Comparison of ENCODE assay signal across 10 cellular contexts in the genomic region with DNA sequence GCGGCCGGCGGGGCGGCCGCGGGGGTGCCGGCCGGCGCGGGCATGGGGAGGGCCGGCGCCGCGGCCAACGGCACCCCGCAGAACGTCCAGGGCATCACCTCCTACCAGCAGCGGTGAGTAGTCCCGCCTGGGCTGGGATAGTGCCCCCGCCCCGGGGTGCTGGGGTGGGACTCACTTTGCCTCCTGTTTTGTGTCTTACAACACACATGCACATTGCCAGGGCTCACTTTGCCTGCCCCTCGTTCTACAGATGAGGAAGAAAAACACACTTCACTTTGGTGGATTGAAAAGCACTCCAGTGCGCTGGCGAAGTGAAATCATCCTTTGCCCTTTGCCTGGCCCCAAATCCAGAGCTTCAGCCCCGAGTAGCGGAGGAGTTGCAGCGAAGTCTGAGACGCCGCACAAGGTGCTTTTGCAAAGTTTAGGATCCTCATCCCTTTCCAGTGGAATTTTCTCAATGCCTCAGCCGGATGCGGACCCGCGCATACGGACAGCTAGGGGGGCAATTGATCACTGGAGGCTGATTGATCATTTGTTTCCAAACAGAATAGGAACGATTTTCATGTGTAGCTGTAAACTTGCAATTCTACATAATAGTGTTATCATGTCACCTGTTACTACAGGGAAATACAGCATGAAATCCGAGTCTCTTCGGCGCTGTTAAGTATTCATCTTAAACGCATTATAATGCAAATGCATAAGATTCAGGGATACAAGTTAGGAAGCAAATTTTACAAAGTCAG. TPM values are rescaled to one million over a fixed set of nuclear protein-coding genes. Genes with fewer than 3 reads are reported as not detected.
DNase-seq lines count a peak whose midpoint lies in the region; ATAC-seq, FAIRE-seq and TF ChIP-seq lines count a peak whose summit lies in the region.
"Had no signal": no experiment of that assay in that cellular context is flagged by ENCODE, and none has a peak within 500 bp of the region (broad histone marks: within the 10 kb centered on the region; RNA-seq: fewer than 3 reads in every experiment).

No MANE protein-coding gene starts in this region.

- H3K4me1 Mint-ChIP-seq in GM23338: peaks cover 37% of the 10 kb centered on the region

- H3K27me3 Mint-ChIP-seq in GM23338 (ENCODE audit: insufficient read depth, low read depth, poor library complexity): peaks cover 57% of the 10 kb centered on the region

- intact Hi-C loops in PC-9 (cut with micrococcal nuclease; ENCODE audit: unreplicated experiment): loop anchor here (10.0 kb wide), 1 partner anchor 360 kb away; no protein-coding TSS in a partner anchor

- no TSS peak for BruUV-seq in PC-9 (replicated peaks; lab: Mats Ljungman, UMichigan)

- H3K9me2 ChIP-seq in GM23338 (ENCODE audit: insufficient read depth) (no peaks in the 10 kb centered on the region), PC-9 (ENCODE audit: insufficient read depth) (no peaks in the 10 kb centered on the region), hepatocyte (replicated peaks; ENCODE audit: insufficient read depth) (no peaks in the 10 kb centered on the region)

- 2% methylated on average over 38 of the region's 39 CpGs for WGBS in hepatocyte (ENCODE audit: low lambda C conversion rate, missing lambda C conversion rate)
- WGBS in small intestine, 3 donors: 5% methylated on average over 28 to 39 of the region's 39 CpGs

- H3K4me3 ChIP-seq in GM23338 (peak overlapping the region; percentile 70), PC-9 (no peak overlapping the region; the same call in 1 of the 2 replicates), hepatocyte (no peak overlapping the region), small intestine (ENCODE audit: low read depth in 1 of 2, low read length in 2 of 2) (peak overlapping the region; percentile 3 to 34)
- H3K4me3 ChIP-seq: mucosa of descending colon had no signal

- no peaks in the 10 kb centered on the region for H3K36me3 ChIP-seq in GM23338 (ENCODE audit: insufficient read depth)
- H3K36me3 ChIP-seq in PC-9 (ENCODE audit: low read depth): no peaks in the 10 kb centered on the region
- no peaks in the 10 kb centered on the region for H3K36me3 ChIP-seq in hepatocyte (replicated peaks; ENCODE audit: insufficient read depth, low read depth)
- H3K36me3 ChIP-seq in small intestine (ENCODE audit: control insufficient read depth in 2 of 2, insufficient read depth in 2 of 2, low read length in 2 of 2): no peaks in the 10 kb centered on the region

- no peak for TF ChIP-seq CTCF in GM23338 (conservative IDR thresholded peaks at IDR 0.05; ENCODE audit: low read depth in 2 of 2)
- no peak for TF ChIP-seq CTCF in PC-9 (conservative IDR thresholded peaks at IDR 0.05)
- no peak for TF ChIP-seq CTCF in hepatocyte (IDR thresholded peaks at IDR 0.05; ENCODE audit: poor library complexity)

- H3K4me1 ChIP-seq in GM23338 (ENCODE audit: insufficient read depth) (peaks cover 40% of the 10 kb centered on the region), PC-9 (replicated peaks; ENCODE audit: insufficient read depth) (no peaks in the 10 kb centered on the region), hepatocyte (ENCODE audit: insufficient read depth) (peaks cover 26% of the 10 kb centered on the region), small intestine (ENCODE audit: control insufficient read depth in 2 of 2, insufficient read depth in 1 of 2, low read depth in 1 of 2, low read length in 1 of 2) (no peaks in the 10 kb centered on the region)

- H3K27me3 ChIP-seq in GM23338 (ENCODE audit: insufficient read depth) (peaks cover 84% of the 10 kb centered on the region), PC-9 (ENCODE audit: insufficient read depth, low read depth) (peaks cover 39% of the 10 kb centered on the region), hepatocyte (peaks cover 83% of the 10 kb centered on the region), small intestine (ENCODE audit: control insufficient read depth in 2 of 2, insufficient read depth in 2 of 2, low read length in 2 of 2) (peaks cover 28 to 30% of the 10 kb centered on the region in 2 donors)

- peaks cover 3% of the 10 kb centered on the region; the same call in 2 of the 3 replicates for H3K9me3 Mint-ChIP-seq in GM23338

- H3F3A ChIP-seq in GM23338 (replicated peaks; ENCODE audit: low read depth): 0 out of 2 replicates have a peak, but pooled peaks cover 12% of the 10 kb centered on the region
- no peaks in the 10 kb centered on the region for H3F3A ChIP-seq in PC-9 (ENCODE audit: insufficient read depth, low read depth)

- 0 out of 2 replicates have a peak overlapping the region, but pooled peaks have one; percentile 82 for H2AFZ ChIP-seq in GM23338
- H2AFZ ChIP-seq in PC-9: no peak overlapping the region
- H2AFZ ChIP-seq in hepatocyte: no peak overlapping the region

- H3K9me3 ChIP-seq in PC-9 (ENCODE audit: insufficient read depth, low read depth): no peaks in the 10 kb centered on the region
- no peaks in the 10 kb centered on the region for H3K9me3 ChIP-seq in hepatocyte (ENCODE audit: low read depth)
- H3K9me3 ChIP-seq in small intestine (ENCODE audit: control insufficient read depth, low read depth): no peaks in the 10 kb centered on the region
- H3K9me3 ChIP-seq: mucosa of descending colon had no signal

- POLR2A ChIA-PET in PC-9 (lab: Charles Lee; ENCODE audit: unreplicated experiment): no interaction called here

- no peak overlapping the region for H3K27ac ChIP-seq in GM23338 (ENCODE audit: low read depth)
- H3K27ac ChIP-seq in PC-9: no peak overlapping the region
- H3K27ac ChIP-seq in hepatocyte: no peak overlapping the region
- no peak overlapping the region for H3K27ac ChIP-seq in small intestine (ENCODE audit: low read depth in 1 of 2, low read length in 1 of 2)

- H3K36me3 Mint-ChIP-seq in GM23338 (ENCODE audit: low read depth): no peaks in the 10 kb centered on the region; the same call in 2 of the 3 replicates

- H3K79me2 ChIP-seq in GM23338 (replicated peaks; ENCODE audit: insufficient read depth) (no peaks in the 10 kb centered on the region), PC-9 (ENCODE audit: low read depth) (no peaks in the 10 kb centered on the region), hepatocyte (no peaks in the 10 kb centered on the region)

- H3K4me3 Mint-ChIP-seq in GM23338: peak overlapping the region; percentile 90

- DNase-seq in GM23338 (ENCODE audit: low spot score) (peak; percentile 53), PC-9 (no peak), hepatocyte (ENCODE audit: low spot score) (no peak), small intestine (no peak), HT-29 (ENCODE audit: low spot score) (no peak), Kasumi-1 (lab: John Stamatoyannopoulos, UW) (no peak)
- DNase-seq in stimulated activated CD4-positive, alpha-beta T cell treated with anti-CD3 and anti-CD28 coated beads, Interleukin-1b, Interleukin-23, amount 100 ng/mL, for 48 hours: no peak
- DNase-seq: activated effector memory CD4-positive, alpha-beta T cell treated with Interleukin-2 at 50 U/mL for 16 hours had no signal

- FAIRE-seq in small intestine (lab: Jason Lieb, UNC): no peak

- no peak overlapping the region; the same call in 1 of the 2 replicates for H3K27ac Mint-ChIP-seq in GM23338

- H3K4me2 ChIP-seq in GM23338: peak overlapping the region; percentile 66
- peak overlapping the region; percentile 46 for H3K4me2 ChIP-seq in PC-9
- H3K4me2 ChIP-seq in hepatocyte: peak overlapping the region; percentile 89

- peaks cover 3% of the 10 kb centered on the region; the same call in 1 of the 2 replicates for H4K20me1 ChIP-seq in GM23338 (replicated peaks; ENCODE audit: insufficient read depth)
- H4K20me1 ChIP-seq in PC-9 (ENCODE audit: insufficient read depth): no peaks in the 10 kb centered on the region
- peaks cover 4% of the 10 kb centered on the region for H4K20me1 ChIP-seq in hepatocyte (ENCODE audit: insufficient read depth, poor library complexity, severe bottlenecking)

- CTCF ChIA-PET in PC-9 (lab: Charles Lee): no interaction called here

- ATAC-seq in GM23338: no peak
- ATAC-seq: HCT116 had no signal

TF ChIP-seq in GM23338, 12 proteins besides CTCF, POLR2A, EP300 and RAD21:
- TF ChIP-seq POLR2AphosphoS5 (IDR thresholded peaks at IDR 0.05; ENCODE audit: low read depth) (no peak), EZH2 (IDR thresholded peaks at IDR 0.05; ENCODE audit: low read depth, unreplicated experiment) (peak; percentile 67)

RNA-seq across cellular contexts. Expression of a gene that starts 3.6 kb away (rescaled TPM):
- total RNA-seq in GM23338 (2014; rRNA removed; shearing (Covaris generic)): 0.08 and 0.17 TPM in 2 replicates
- polyA plus RNA-seq in GM23338 (2016; fragmentation: Nextera tagmentation; extraction: Ambion mirVana) (0.17 and 0.19 TPM in 2 replicates), hepatocyte (0.11 and 0.62 TPM in 2 replicates), small intestine (under 1 TPM in 2 of 3 donors, not detected in 1; 0.30 to 0.81 TPM)
- total RNA-seq in PC-9 (2021) (not detected in 2 replicates), hepatocyte (0.64 and 1.1 TPM in 2 replicates)
- total RNA-seq in HT-29 (2014; rRNA removed; shearing (Covaris generic)): not detected in 2 replicates

Comparison
In these comparisons a context has a peak if more than half of its experiments do, and no peak if none do; other contexts are left out.
1. H3K4me3 ChIP-seq: peak in GM23338 (single experiment) and small intestine (2 of 2); none in PC-9 (single experiment) and hepatocyte (single experiment).
2. Peak in every context shown above with its lines, with median percentiles within 50 percentile points of each other: H3K4me2 ChIP-seq.